Comparison of ENCODE assay signal across 10 cellular contexts in genomic region chr19:6677924-6678689, GRCh38. TPM values are rescaled to one million over a fixed set of nuclear protein-coding genes. Genes with fewer than 3 reads are reported as not detected.
DNase-seq lines count a peak whose midpoint lies in the region; ATAC-seq, FAIRE-seq and TF ChIP-seq lines count a peak whose summit lies in the region.
"Had no signal": no experiment of that assay in that cellular context is flagged by ENCODE, and none has a peak within 500 bp of the region (broad histone marks: within the 10 kb centered on the region; RNA-seq: fewer than 3 reads in every experiment).

No MANE protein-coding gene starts in this region.

- CTCF ChIA-PET in CD8-positive, alpha-beta memory T cell (lab: Charles Lee), result interaction anchor here (1.2 kb wide), 1 partner anchor 10 kb away, joined by 3 read pairs; no protein-coding TSS in a partner anchor

- H3K4me1 Mint-ChIP-seq in CD8-positive, alpha-beta memory T cell, result peaks cover 48 to 56% (median 49%) of the 10 kb centered on the region in 3 donors
- peaks cover 14% of the 10 kb centered on the region for H3K4me1 Mint-ChIP-seq in nephron progenitor cell

- peak overlapping the region in 6 of 8 donors; percentile 9 to 81 (median 52) for H3K27ac Mint-ChIP-seq in CD8-positive, alpha-beta memory T cell
- H3K27ac Mint-ChIP-seq in nephron progenitor cell, result no peak overlapping the region

- no peak overlapping the region for H3K4me3 ChIP-seq in CD8-positive, alpha-beta memory T cell (ENCODE audit: low read length)
- no peak overlapping the region for H3K4me3 ChIP-seq in bronchial epithelial cell (ENCODE audit: low read depth, low read length)

- FAIRE-seq in bronchial epithelial cell (lab: Jason Lieb, UNC), result peak; percentile 77

- H3K27me3 Mint-ChIP-seq in CD8-positive, alpha-beta memory T cell, result peaks cover 0 to 12% of the 10 kb centered on the region in 2 donors
- H3K27me3 Mint-ChIP-seq in nephron progenitor cell (ENCODE audit: low read depth, poor library complexity), result peaks cover 19% of the 10 kb centered on the region

- H3K9me3 ChIP-seq in CD8-positive, alpha-beta memory T cell (ENCODE audit: low read length), result no peaks in the 10 kb centered on the region

- POLR2A ChIA-PET in CD8-positive, alpha-beta memory T cell (lab: Charles Lee), result no interaction called here

- H3K36me3 Mint-ChIP-seq in CD8-positive, alpha-beta memory T cell, result no peaks in the 10 kb centered on the region
- H3K36me3 Mint-ChIP-seq in nephron progenitor cell (ENCODE audit: low read depth), result no peaks in the 10 kb centered on the region

- TF ChIP-seq CTCF in bronchial epithelial cell (IDR thresholded peaks at IDR 0.05; ENCODE audit: insufficient read depth, low read length, severe bottlenecking) (no peak), nephron progenitor cell (IDR thresholded peaks at IDR 0.05) (no peak)

- no peak overlapping the region for H3K27ac ChIP-seq in CD8-positive, alpha-beta memory T cell (ENCODE audit: low read depth, low read length)

- H3K4me3 Mint-ChIP-seq in CD8-positive, alpha-beta memory T cell, result peak overlapping the region in 5 of 7 donors; percentile 3 to 76 (median 52)
- H3K4me3 Mint-ChIP-seq in nephron progenitor cell, result no peak overlapping the region

- H3K27me3 ChIP-seq in CD8-positive, alpha-beta memory T cell (ENCODE audit: insufficient read depth, low read length, poor library complexity, severe bottlenecking), result no peaks in the 10 kb centered on the region
- no peaks in the 10 kb centered on the region for H3K27me3 ChIP-seq in bronchial epithelial cell (ENCODE audit: control insufficient read depth, insufficient read depth, low read length)

- H3K36me3 ChIP-seq in CD8-positive, alpha-beta memory T cell (ENCODE audit: insufficient read depth, low read length), result no peaks in the 10 kb centered on the region
- no peaks in the 10 kb centered on the region for H3K36me3 ChIP-seq in bronchial epithelial cell (ENCODE audit: control insufficient read depth, insufficient read depth, low read length)

- DNase-seq in CD8-positive, alpha-beta memory T cell, result peak in 3 of 5 donors; percentile 10 to 41 (median 20)
- DNase-seq in SK-MEL-5 (ENCODE audit: low read depth, low spot score) (peak; percentile 59), bronchial epithelial cell (ENCODE audit: low read depth) (no peak), nephron progenitor cell (peak; percentile 48), DMS 273 treated with DMSO at 0.1 percent for 48 hours (lab: John Stamatoyannopoulos, UW) (no peak), NCI-H1105 treated with DMSO at 0.1 percent for 48 hours (lab: John Stamatoyannopoulos, UW) (no peak), GOT3 (lab: John Stamatoyannopoulos, UW) (no peak)
- DNase-seq: naive B cell, SHP77 treated with DMSO at 0.1 percent for 48 hours had no signal

- in situ Hi-C loops in SK-MEL-5 (cut with HindIII; ENCODE audit: low pct_unique_long_range_greater_than_20kb, low sequenced_read_pairs), result no loop called here

- peaks cover 18% of the 10 kb centered on the region for H3K4me1 ChIP-seq in CD8-positive, alpha-beta memory T cell (ENCODE audit: insufficient read depth, low read length)

- ATAC-seq in HG03442 (IDR thresholded peaks at IDR 0.05; ENCODE audit: unreplicated experiment), result no peak

- H3K9me3 Mint-ChIP-seq in CD8-positive, alpha-beta memory T cell, result peaks cover 0 to 2% (median 0%) of the 10 kb centered on the region in 5 donors
- peaks cover 61% of the 10 kb centered on the region for H3K9me3 Mint-ChIP-seq in nephron progenitor cell

RNA-seq across cellular contexts. Expression of gene TNFSF14, which starts 8.1 kb away (rescaled TPM):
- 100 to 1,000 TPM; 111 to 116 TPM for total RNA-seq in CD8-positive, alpha-beta memory T cell
- 30.7 TPM for polyA plus RNA-seq in CD8-positive, alpha-beta memory T cell
- total RNA-seq in SK-MEL-5 (2014; rRNA removed; shearing (Covaris generic)), result not detected in 2 replicates
- not detected in 2 replicates for polyA plus RNA-seq in SK-MEL-5 (2015; cell fraction: cytosol; rRNA removed)
- polyA plus RNA-seq in SK-MEL-5 (2015; cell fraction: nucleus; rRNA removed), result not detected in 2 replicates
- under 0.01 TPM in 1 of 2 replicates, not detected in the other for total RNA-seq in bronchial epithelial cell

RNA-seq across cellular contexts. Expression of gene C3, which starts 42.3 kb away (rescaled TPM):
- 1 to 10 TPM; 1.6 to 1.7 TPM for total RNA-seq in CD8-positive, alpha-beta memory T cell
- polyA plus RNA-seq in CD8-positive, alpha-beta memory T cell, result not detected
- not detected in 2 replicates for total RNA-seq in SK-MEL-5 (2014; rRNA removed; shearing (Covaris generic))
- 1.2 and 2.8 TPM in 2 replicates for polyA plus RNA-seq in SK-MEL-5 (2015; cell fraction: cytosol; rRNA removed)
- polyA plus RNA-seq in SK-MEL-5 (2015; cell fraction: nucleus; rRNA removed), result 0.49 and 0.64 TPM in 2 replicates
- total RNA-seq in bronchial epithelial cell, result 1.3 and 4.1 TPM in 2 replicates

RNA-seq across cellular contexts. Expression of gene GPR108, which starts 59.3 kb away (rescaled TPM):
- 10 to 100 TPM; 72.0 to 74.0 TPM for total RNA-seq in CD8-positive, alpha-beta memory T cell
- 108 TPM for polyA plus RNA-seq in CD8-positive, alpha-beta memory T cell
- 49.4 and 56.8 TPM in 2 replicates for total RNA-seq in SK-MEL-5 (2014; rRNA removed; shearing (Covaris generic))
- 64.6 and 68.4 TPM in 2 replicates for polyA plus RNA-seq in SK-MEL-5 (2015; cell fraction: cytosol; rRNA removed)
- 146 and 154 TPM in 2 replicates for polyA plus RNA-seq in SK-MEL-5 (2015; cell fraction: nucleus; rRNA removed)
- 87.7 and 99.0 TPM in 2 replicates for total RNA-seq in bronchial epithelial cell

Comparison
In these comparisons a context has a peak if more than half of its experiments do, and no peak if none do; other contexts are left out.
1. DNase-seq: peak in CD8-positive, alpha-beta memory T cell (3 of 5), SK-MEL-5 (single experiment) and nephron progenitor cell (single experiment); none in bronchial epithelial cell (single experiment), DMS 273 treated with DMSO at 0.1 percent for 48 hours (single experiment), NCI-H1105 treated with DMSO at 0.1 percent for 48 hours (single experiment) and GOT3 (single experiment).
2. RNA of gene TNFSF14, which starts 8.1 kb away (total RNA-seq): 111 to 116 TPM in CD8-positive, alpha-beta memory T cell; not detected in SK-MEL-5 and under 0.01 TPM in bronchial epithelial cell; every median in the first group is over 100 times any median in the second.